ENCODE assay signal across 20 cellular contexts in the genomic region with DNA sequence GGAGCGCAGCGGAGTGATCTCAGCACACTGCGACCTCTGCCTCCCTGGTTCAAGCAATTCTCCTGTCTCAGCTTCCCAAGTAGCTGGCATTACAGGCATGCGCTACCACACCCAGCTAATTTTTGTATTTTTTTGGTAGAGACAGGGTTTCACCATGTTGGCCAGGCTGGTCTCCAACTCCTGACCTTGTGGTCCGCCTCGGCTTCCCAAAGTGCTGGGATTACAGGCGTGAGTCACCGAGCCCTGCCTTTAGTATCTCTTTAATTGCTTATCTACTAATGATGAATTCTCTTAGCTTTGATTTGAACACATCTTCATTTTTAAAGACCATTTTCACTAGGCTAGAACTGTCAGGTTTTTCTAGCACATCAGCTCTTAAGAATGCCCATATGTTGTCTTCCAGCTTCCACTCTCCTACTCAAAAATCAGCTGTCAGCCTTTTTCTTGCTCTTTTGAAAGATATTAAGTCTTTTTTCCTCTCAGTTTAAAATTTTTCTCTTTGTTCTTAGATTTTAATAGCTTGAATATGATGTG. TPM values are rescaled to one million over a fixed set of nuclear protein-coding genes. Genes with fewer than 3 reads are reported as not detected.
A peak's percentile ranks its signal among the peaks of the same experiment; 100 is the strongest.
DNase-seq lines count a peak whose midpoint lies in the region; ATAC-seq, FAIRE-seq and TF ChIP-seq lines count a peak whose summit lies in the region.
"Had no signal": no experiment of that assay in that cellular context is flagged by ENCODE, and none has a peak within 500 bp of the region (broad histone marks: within the 10 kb centered on the region; RNA-seq: fewer than 3 reads in every experiment).

No MANE protein-coding gene starts in this region.

- intact Hi-C loops in K562 (cut with micrococcal nuclease): no loop called here

- peak; percentile 35 for DNase-seq in A172 (ENCODE audit: low spot score)
- peak; percentile 26 for DNase-seq in LHCN-M2 (ENCODE audit: low read depth)
- DNase-seq in K562 (ENCODE audit: extremely low read depth in 1 of 4, low spot score in 3 of 4): no peak
- DNase-seq in myocyte (ENCODE audit: low read depth): peak; percentile 30
- no peak for DNase-seq in NOMO-1 (lab: John Stamatoyannopoulos, UW; ENCODE audit: unreplicated experiment in 2 of 2)
- DNase-seq in NCI-H1417 (lab: John Stamatoyannopoulos, UW): no peak
- no peak for DNase-seq in neuronal stem cell (ENCODE audit: low spot score)
- no peak for DNase-seq in activated CD8-positive, alpha-beta memory T cell treated with anti-CD3 and anti-CD28 coated beads, Interleukin-2, amount 50 U/mL, for 4 hours
- DNase-seq: ACHN; BE2C; CD4-positive, alpha-beta memory T cell; DMS153; DMS79 treated with DMSO at 0.1 percent for 48 hours; GF-D8; IMR-90 had no signal

- no peak for TF ChIP-seq POLR2A in K562 (conservative IDR thresholded peaks at IDR 0.05)

- WGBS in K562 (ENCODE audit: insufficient coverage, low coverage, missing lambda C conversion rate): 97% methylated on average over 8 of the region's 8 CpGs
- no CpG with 5 or more reads among the region's 8 CpGs for WGBS in neuronal stem cell (ENCODE audit: extremely low coverage in 2 of 2, insufficient read length in 2 of 2, insufficient replicate concordance in 1 of 2), 2 donors

- FAIRE-seq in K562 (lab: Jason Lieb, UNC): no peak

- H3K14ac ChIP-seq in neuronal stem cell (ENCODE audit: low read length): no peak overlapping the region

- H2BK12ac ChIP-seq in neuronal stem cell (ENCODE audit: low read length): no peak overlapping the region

- H2BK5ac ChIP-seq in neuronal stem cell (ENCODE audit: low read length): no peak overlapping the region

- H3K9me3 ChIP-seq in K562 (replicated peaks; ENCODE audit: control insufficient read depth, insufficient read depth, low read depth, low read length) (no peaks in the 10 kb centered on the region), neuronal stem cell (replicated peaks in 1 of 2; ENCODE audit: control insufficient read depth in 2 of 2, insufficient read depth in 1 of 2, low read depth in 1 of 2, low read length in 2 of 2) (peaks cover 0 to 10% of the 10 kb centered on the region in 2 donors)
- H3K9me3 ChIP-seq: BE2C had no signal

- no TSS peak for BruUV-seq in K562 (replicated peaks; lab: Mats Ljungman, UMichigan)

- no peak overlapping the region for H3K23ac ChIP-seq in neuronal stem cell (ENCODE audit: low read depth, low read length, poor library complexity)

- no peak overlapping the region for H3K4me2 ChIP-seq in K562 (ENCODE audit: insufficient read depth, low read length)
- H3K4me2 ChIP-seq in neuronal stem cell (ENCODE audit: insufficient read depth, low read length, poor library complexity, severe bottlenecking): no peak overlapping the region

- H2AFZ ChIP-seq in K562 (ENCODE audit: low read depth, low read length) (no peak overlapping the region), neuronal stem cell (ENCODE audit: low read length) (no peak overlapping the region)

- no peak overlapping the region for H4K8ac ChIP-seq in neuronal stem cell (ENCODE audit: low read depth, low read length)

- no peak for TF ChIP-seq RAD21 in K562 (CRISPR knock-in tag; conservative IDR thresholded peaks at IDR 0.05 in 1 of 2, IDR thresholded peaks at IDR 0.05 in 1 of 2)

- POLR2A ChIA-PET in K562 (lab: Yijun Ruan, JAX): no interaction called here

- H3K18ac ChIP-seq in neuronal stem cell (ENCODE audit: low read length): no peak overlapping the region

- H3K79me2 ChIP-seq in K562 (ENCODE audit: control insufficient read depth, insufficient read depth, low read length): no peaks in the 10 kb centered on the region

- no peak for ATAC-seq in K562
- ATAC-seq: HCT116 had no signal

- TF ChIP-seq CTCF in K562 (IDR thresholded peaks at IDR 0.05 in 2 of 3, conservative IDR thresholded peaks at IDR 0.05 in 1 of 3; ENCODE audit: insufficient read depth in 2 of 3, low read depth in 1 of 3, low read length in 3 of 3): no peak

- no peak overlapping the region for H2BK120ac ChIP-seq in neuronal stem cell (ENCODE audit: low read depth, low read length)

- H4K91ac ChIP-seq in neuronal stem cell (ENCODE audit: low read depth, low read length, poor library complexity): no peak overlapping the region

- no peaks in the 10 kb centered on the region for H3K4me1 ChIP-seq in K562 (replicated peaks in 1 of 2; ENCODE audit: control insufficient read depth in 2 of 2, insufficient read depth in 2 of 2, low read length in 2 of 2)
- H3K4me1 ChIP-seq in neuronal stem cell (ENCODE audit: control insufficient read depth in 2 of 2, insufficient read depth in 1 of 2, low read depth in 1 of 2, low read length in 2 of 2): peaks cover 2 to 11% of the 10 kb centered on the region in 2 donors
- H3K4me1 ChIP-seq: BE2C had no signal

- H3K4ac ChIP-seq in neuronal stem cell (ENCODE audit: low read length): no peak overlapping the region

- H3K9me1 ChIP-seq in K562 (ENCODE audit: control insufficient read depth, insufficient read depth, low read length): no peaks in the 10 kb centered on the region

- in situ Hi-C loops in K562 (cut with MboI): no loop called here

- H3K27ac ChIP-seq in K562 (ENCODE audit: extremely low read depth, low read depth, low read length): no peak overlapping the region
- no peak overlapping the region for H3K27ac ChIP-seq in neuronal stem cell (replicated peaks; ENCODE audit: low read length)
- H3K27ac ChIP-seq: 22Rv1, C4-2B had no signal

- no peaks in the 10 kb centered on the region for H4K20me1 ChIP-seq in K562 (replicated peaks; ENCODE audit: control insufficient read depth, insufficient read depth, low read length)

- H2AK5ac ChIP-seq in neuronal stem cell (ENCODE audit: low read depth, low read length): no peak overlapping the region

- H3K9ac ChIP-seq in K562 (ENCODE audit: insufficient read depth in 1 of 2, low read depth in 2 of 2, low read length in 2 of 2) (no peak overlapping the region), neuronal stem cell (ENCODE audit: low read depth, low read length, poor library complexity) (no peak overlapping the region)

- TF ChIP-seq EP300 in K562 (IDR thresholded peaks at IDR 0.05; ENCODE audit: low read length): no peak

- H3K36me3 ChIP-seq in K562 (ENCODE audit: control insufficient read depth, insufficient read depth, low read length) (peaks cover 18% of the 10 kb centered on the region), neuronal stem cell (replicated peaks in 1 of 2; ENCODE audit: control insufficient read depth in 2 of 2, insufficient read depth in 2 of 2, low read length in 2 of 2) (peaks cover 0 to 38% of the 10 kb centered on the region in 2 donors)
- H3K36me3 ChIP-seq: BE2C had no signal

- CTCF ChIA-PET in K562 (lab: Yijun Ruan, JAX; ENCODE audit: low intra/inter-chr PET ratio): no interaction called here

- H3K4me3 ChIP-seq in K562 (no peak overlapping the region), neuronal stem cell (ENCODE audit: low read length in 2 of 2) (no peak overlapping the region)

- no peak overlapping the region for H2BK15ac ChIP-seq in neuronal stem cell (ENCODE audit: low read length)

- no peaks in the 10 kb centered on the region for H3K27me3 ChIP-seq in K562 (ENCODE audit: control insufficient read depth in 2 of 2, insufficient read depth in 2 of 2, low read length in 2 of 2)
- H3K27me3 ChIP-seq in neuronal stem cell (ENCODE audit: control insufficient read depth in 3 of 3, insufficient read depth in 3 of 3, low read depth in 1 of 3, low read length in 3 of 3): no peaks in the 10 kb centered on the region
- H3K27me3 ChIP-seq: BE2C had no signal

- H3K79me1 ChIP-seq in neuronal stem cell (ENCODE audit: low read depth, low read length): no peaks in the 10 kb centered on the region

RNA-seq across cellular contexts. Expression of gene MFSD2B, which starts 16.1 kb away (rescaled TPM):
- total RNA-seq in A172 (2014; rRNA removed; shearing (Covaris generic)): 0.24 TPM in 1 of 2 replicates, not detected in the other
- total RNA-seq in LHCN-M2 (2014; rRNA removed): 0.51 TPM in 1 of 2 replicates, not detected in the other
- 0.53 TPM for polyA plus RNA-seq in LHCN-M2 (2012)
- 9.6 and 15.1 TPM in 2 replicates for total RNA-seq in K562 (2011; cell fraction: chromatin; rRNA removed; ENCODE audit: low replicate concordance)
- 9.7 and 11.7 TPM in 2 replicates for total RNA-seq in K562 (2011; cell fraction: nucleolus; rRNA removed)
- 8.9 and 13.0 TPM in 2 replicates for total RNA-seq in K562 (2011; cell fraction: nucleoplasm; rRNA removed)
- 5.5 and 9.1 TPM in 2 replicates for total RNA-seq in K562 (2014; rRNA removed)
- 5.2 and 6.8 TPM in 2 replicates for total RNA-seq in K562 (2014; rRNA removed; fragmentation: Illumina TruSeq; extraction: Trizol)
- total RNA-seq in K562 (2015; rRNA removed; fragmentation: Illumina TruSeq; extraction: Trizol): 7.2 and 8.0 TPM in 2 replicates
- total RNA-seq in K562 (2021): 10.4 and 10.9 TPM in 2 replicates
- polyA plus RNA-seq in K562 (2011; rRNA removed): 6.8 and 8.0 TPM in 2 replicates
- polyA plus RNA-seq in K562 (2011; cell fraction: cytosol; rRNA removed): 4.5 and 9.0 TPM in 2 replicates
- 10.2 and 25.4 TPM in 2 replicates for polyA plus RNA-seq in K562 (2011; cell fraction: nucleus; rRNA removed)
- polyA plus RNA-seq in K562 (2012): 9.0 and 11.1 TPM in 2 replicates
- polyA plus RNA-seq in K562 (2014; fragmentation: Illumina TruSeq; extraction: Trizol): 10.5 and 10.7 TPM in 2 replicates
- 1 to 10 TPM; 2.6 to 3.6 TPM for polyA plus RNA-seq in K562 (2014; fragmentation: Nextera tagmentation; extraction: Ambion mirVana)
- polyA plus RNA-seq in K562 (2014; rRNA removed): 8.4 and 9.9 TPM in 2 replicates
- polyA minus RNA-seq in K562 (2011; rRNA and poly(A)+ RNA removed): 2.2 and 3.3 TPM in 2 replicates
- polyA minus RNA-seq in K562 (2011; cell fraction: cytosol; rRNA and poly(A)+ RNA removed): 3.4 and 4.2 TPM in 2 replicates
- 4.2 and 8.2 TPM in 2 replicates for polyA minus RNA-seq in K562 (2011; cell fraction: nucleus; rRNA and poly(A)+ RNA removed)
- 0.16 TPM in 1 of 2 replicates, not detected in the other for total RNA-seq in myocyte
- 0.08 TPM for polyA plus RNA-seq in myocyte (2012)
- 0.20 TPM for polyA plus RNA-seq in neuronal stem cell (2013, experiment 1 of 2)
- 0.58 TPM for polyA plus RNA-seq in neuronal stem cell (2013, experiment 2 of 2)
- total RNA-seq: CD4-positive, alpha-beta memory T cell; H4; HT-29; IMR-90 had no signal
- polyA plus RNA-seq: CD4-positive, alpha-beta memory T cell had no signal

RNA-seq across cellular contexts. Expression of gene WDCP, which starts 53.4 kb away (rescaled TPM):
- 10.7 and 14.7 TPM in 2 replicates for total RNA-seq in A172 (2014; rRNA removed; shearing (Covaris generic))
- 12.3 and 14.3 TPM in 2 replicates for total RNA-seq in LHCN-M2 (2014; rRNA removed)
- 4.0 TPM for polyA plus RNA-seq in LHCN-M2 (2012)
- total RNA-seq in K562 (2011; cell fraction: chromatin; rRNA removed; ENCODE audit: low replicate concordance): 40.6 and 41.2 TPM in 2 replicates
- total RNA-seq in K562 (2011; cell fraction: nucleolus; rRNA removed): 18.8 and 21.0 TPM in 2 replicates
- total RNA-seq in K562 (2011; cell fraction: nucleoplasm; rRNA removed): 22.8 and 23.7 TPM in 2 replicates
- 10.1 and 13.2 TPM in 2 replicates for total RNA-seq in K562 (2014; rRNA removed)
- total RNA-seq in K562 (2014; rRNA removed; fragmentation: Illumina TruSeq; extraction: Trizol): 21.8 and 23.0 TPM in 2 replicates
- 20.0 and 20.8 TPM in 2 replicates for total RNA-seq in K562 (2015; rRNA removed; fragmentation: Illumina TruSeq; extraction: Trizol)
- total RNA-seq in K562 (2021): 30.4 and 31.0 TPM in 2 replicates
- 36.2 and 41.4 TPM in 2 replicates for polyA plus RNA-seq in K562 (2011; rRNA removed)
- 18.2 and 21.5 TPM in 2 replicates for polyA plus RNA-seq in K562 (2011; cell fraction: cytosol; rRNA removed)
- 35.7 and 40.6 TPM in 2 replicates for polyA plus RNA-seq in K562 (2011; cell fraction: nucleus; rRNA removed)
- 8.0 and 12.1 TPM in 2 replicates for polyA plus RNA-seq in K562 (2012)
- polyA plus RNA-seq in K562 (2014; fragmentation: Illumina TruSeq; extraction: Trizol): 18.9 and 24.9 TPM in 2 replicates
- polyA plus RNA-seq in K562 (2014; fragmentation: Nextera tagmentation; extraction: Ambion mirVana): 10 to 100 TPM; 11.9 to 25.1 TPM
- polyA plus RNA-seq in K562 (2014; rRNA removed): 14.2 and 16.2 TPM in 2 replicates
- 51.8 and 69.9 TPM in 2 replicates for polyA minus RNA-seq in K562 (2011; rRNA and poly(A)+ RNA removed)
- polyA minus RNA-seq in K562 (2011; cell fraction: cytosol; rRNA and poly(A)+ RNA removed): 7.6 and 12.2 TPM in 2 replicates
- 10.0 and 11.9 TPM in 2 replicates for polyA minus RNA-seq in K562 (2011; cell fraction: nucleus; rRNA and poly(A)+ RNA removed)
- total RNA-seq in myocyte: 11.3 and 11.9 TPM in 2 replicates
- 4.6 TPM for polyA plus RNA-seq in myocyte (2012)
- 11.0 TPM for polyA plus RNA-seq in neuronal stem cell (2013, experiment 1 of 2)
- polyA plus RNA-seq in neuronal stem cell (2013, experiment 2 of 2): 10.8 TPM

RNA-seq across cellular contexts. Expression of gene UBXN2A, which starts 53.5 kb away (rescaled TPM):
- total RNA-seq in A172 (2014; rRNA removed; shearing (Covaris generic)): 35.9 and 36.5 TPM in 2 replicates
- total RNA-seq in LHCN-M2 (2014; rRNA removed) (16.7 and 19.3 TPM in 2 replicates), K562 (2014; rRNA removed) (12.9 and 14.6 TPM in 2 replicates), K562 (2014; rRNA removed; fragmentation: Illumina TruSeq; extraction: Trizol) (25.6 and 29.4 TPM in 2 replicates), K562 (2015; rRNA removed; fragmentation: Illumina TruSeq; extraction: Trizol) (18.1 and 20.1 TPM in 2 replicates), K562 (2021) (16.0 and 16.8 TPM in 2 replicates), myocyte (13.0 and 15.6 TPM in 2 replicates)
- 6.7 TPM for polyA plus RNA-seq in LHCN-M2 (2012)
- 11.5 and 22.5 TPM in 2 replicates for total RNA-seq in K562 (2011; cell fraction: chromatin; rRNA removed; ENCODE audit: low replicate concordance)
- total RNA-seq in K562 (2011; cell fraction: nucleolus; rRNA removed): 9.7 and 10.1 TPM in 2 replicates
- total RNA-seq in K562 (2011; cell fraction: nucleoplasm; rRNA removed): 10.9 and 13.0 TPM in 2 replicates
- polyA plus RNA-seq in K562 (2011; rRNA removed) (11.1 and 16.6 TPM in 2 replicates), K562 (2014; fragmentation: Illumina TruSeq; extraction: Trizol) (18.2 and 20.2 TPM in 2 replicates), K562 (2014; fragmentation: Nextera tagmentation; extraction: Ambion mirVana) (1 to 10 TPM; 3.4 to 4.1 TPM), K562 (2014; rRNA removed) (13.8 and 16.2 TPM in 2 replicates)
- polyA plus RNA-seq in K562 (2011; cell fraction: cytosol; rRNA removed): 2.8 and 5.3 TPM in 2 replicates
- polyA plus RNA-seq in K562 (2011; cell fraction: nucleus; rRNA removed): 1.9 and 2.3 TPM in 2 replicates
- polyA plus RNA-seq in K562 (2012): 11.0 and 15.5 TPM in 2 replicates
- 8.1 and 11.4 TPM in 2 replicates for polyA minus RNA-seq in K562 (2011; rRNA and poly(A)+ RNA removed)
- 6.1 and 8.8 TPM in 2 replicates for polyA minus RNA-seq in K562 (2011; cell fraction: cytosol; rRNA and poly(A)+ RNA removed)
- polyA minus RNA-seq in K562 (2011; cell fraction: nucleus; rRNA and poly(A)+ RNA removed): 3.1 and 4.8 TPM in 2 replicates
- 7.4 TPM for polyA plus RNA-seq in myocyte (2012)
- 15.7 TPM for polyA plus RNA-seq in neuronal stem cell (2013, experiment 1 of 2)
- 15.8 TPM for polyA plus RNA-seq in neuronal stem cell (2013, experiment 2 of 2)

RNA-seq across cellular contexts. Expression of gene FKBP1B, which starts 55.7 kb away (rescaled TPM):
- 5.2 and 10.8 TPM in 2 replicates for total RNA-seq in A172 (2014; rRNA removed; shearing (Covaris generic))
- total RNA-seq in LHCN-M2 (2014; rRNA removed) (9.3 and 11.7 TPM in 2 replicates), K562 (2014; rRNA removed) (1.6 and 2.0 TPM in 2 replicates), K562 (2014; rRNA removed; fragmentation: Illumina TruSeq; extraction: Trizol) (2.4 and 2.8 TPM in 2 replicates), K562 (2015; rRNA removed; fragmentation: Illumina TruSeq; extraction: Trizol) (1.3 and 1.6 TPM in 2 replicates), K562 (2021) (1.6 and 2.4 TPM in 2 replicates), myocyte (2.0 and 2.4 TPM in 2 replicates)
- 9.4 TPM for polyA plus RNA-seq in LHCN-M2 (2012)
- total RNA-seq in K562 (2011; cell fraction: chromatin; rRNA removed; ENCODE audit: low replicate concordance): 4.5 and 7.5 TPM in 2 replicates
- total RNA-seq in K562 (2011; cell fraction: nucleolus; rRNA removed): 2.4 and 2.7 TPM in 2 replicates
- 3.9 and 7.7 TPM in 2 replicates for total RNA-seq in K562 (2011; cell fraction: nucleoplasm; rRNA removed)
- polyA plus RNA-seq in K562 (2011; rRNA removed) (9.4 and 14.1 TPM in 2 replicates), K562 (2014; fragmentation: Illumina TruSeq; extraction: Trizol) (2.8 and 2.9 TPM in 2 replicates), K562 (2014; fragmentation: Nextera tagmentation; extraction: Ambion mirVana) (1 to 10 TPM in 1 of 2 experiments, under 1 TPM in 1; 0.58 to 1.2 TPM), K562 (2014; rRNA removed) (2.3 and 3.7 TPM in 2 replicates)
- polyA plus RNA-seq in K562 (2011; cell fraction: cytosol; rRNA removed): 10.5 and 10.6 TPM in 2 replicates
- 10.7 and 14.9 TPM in 2 replicates for polyA plus RNA-seq in K562 (2011; cell fraction: nucleus; rRNA removed)
- 2.8 and 3.7 TPM in 2 replicates for polyA plus RNA-seq in K562 (2012)
- 4.1 and 7.1 TPM in 2 replicates for polyA minus RNA-seq in K562 (2011; rRNA and poly(A)+ RNA removed)
- 2.2 TPM in 1 of 2 replicates, not detected in the other for polyA minus RNA-seq in K562 (2011; cell fraction: cytosol; rRNA and poly(A)+ RNA removed)
- 0.81 and 1.9 TPM in 2 replicates for polyA minus RNA-seq in K562 (2011; cell fraction: nucleus; rRNA and poly(A)+ RNA removed)
- 6.0 TPM for polyA plus RNA-seq in myocyte (2012)
- 40.0 TPM for polyA plus RNA-seq in neuronal stem cell (2013, experiment 1 of 2)
- polyA plus RNA-seq in neuronal stem cell (2013, experiment 2 of 2): 38.5 TPM
- total RNA-seq: HT-29 had no signal

Comparison
In these comparisons a context has a peak if more than half of its experiments do, and no peak if none do; other contexts are left out.
1. DNase-seq: peak in A172 (single experiment), LHCN-M2 (single experiment) and myocyte (single experiment); none in K562 (0 of 4), NOMO-1 (0 of 2), NCI-H1417 (0 of 3), neuronal stem cell (single experiment) and activated CD8-positive, alpha-beta memory T cell treated with anti-CD3 and anti-CD28 coated beads, Interleukin-2, amount 50 U/mL, for 4 hours (single experiment).